ENCODE assay signal across 10 cellular contexts in genomic region chr4:139184129-139184528, GRCh38. TPM values are rescaled to one million over a fixed set of nuclear protein-coding genes. Genes with fewer than 3 reads are reported as not detected.
A peak's percentile ranks its signal among the peaks of the same experiment; 100 is the strongest.
DNase-seq lines count a peak whose midpoint lies in the region; ATAC-seq and TF ChIP-seq lines count a peak whose summit lies in the region.
"Had no signal": no experiment of that assay in that cellular context is flagged by ENCODE, and none has a peak within 500 bp of the region (broad histone marks: within the 10 kb centered on the region; RNA-seq: fewer than 3 reads in every experiment).

No MANE protein-coding gene starts in this region.

- no peak overlapping the region for H3K4me3 ChIP-seq in LNCaP clone FGC (ENCODE audit: low read depth, low read length)
- H3K4me3 ChIP-seq in cardiac fibroblast (replicated peaks in 1 of 2; ENCODE audit: low read depth in 2 of 2, low read length in 2 of 2) = no peak overlapping the region
- no peak overlapping the region for H3K4me3 ChIP-seq in retinal pigment epithelial cell (ENCODE audit: low read length)

- H3K9me3 Mint-ChIP-seq in activated naive CD8-positive, alpha-beta T cell treated with anti-CD3 and anti-CD28 coated beads, Interleukin-2, amount 10 ng/mL, durations not matched to agents 7 days and 5 days = no peaks in the 10 kb centered on the region
- H3K9me3 Mint-ChIP-seq in activated naive CD8-positive, alpha-beta T cell treated with anti-CD3 and anti-CD28 coated beads, Interleukin-2, amount 50 U/mL, for 24 hours = no peaks in the 10 kb centered on the region
- H3K9me3 Mint-ChIP-seq: H9 had no signal

- H3K27me3 Mint-ChIP-seq in activated naive CD8-positive, alpha-beta T cell treated with anti-CD3 and anti-CD28 coated beads, Interleukin-2, amount 10 ng/mL, durations not matched to agents 7 days and 5 days = peaks cover 14% of the 10 kb centered on the region
- H3K27me3 Mint-ChIP-seq in activated naive CD8-positive, alpha-beta T cell treated with anti-CD3 and anti-CD28 coated beads, Interleukin-2, amount 50 U/mL, for 24 hours = peaks cover 14% of the 10 kb centered on the region

- peak; percentile 52 for ATAC-seq in activated naive CD8-positive, alpha-beta T cell treated with anti-CD3 and anti-CD28 coated beads, Interleukin-2, amount 10 ng/mL, durations not matched to agents 7 days and 5 days (ENCODE audit: low read depth)
- no peak for ATAC-seq in activated naive CD8-positive, alpha-beta T cell treated with anti-CD3 and anti-CD28 coated beads, Interleukin-2, amount 50 U/mL, for 24 hours
- ATAC-seq in HG02588 (IDR thresholded peaks at IDR 0.05; ENCODE audit: unreplicated experiment) = no peak

- no peak overlapping the region for H3K27ac Mint-ChIP-seq in activated naive CD8-positive, alpha-beta T cell treated with anti-CD3 and anti-CD28 coated beads, Interleukin-2, amount 10 ng/mL, durations not matched to agents 7 days and 5 days
- H3K27ac Mint-ChIP-seq in activated naive CD8-positive, alpha-beta T cell treated with anti-CD3 and anti-CD28 coated beads, Interleukin-2, amount 50 U/mL, for 24 hours = no peak overlapping the region

- H3K4me3 Mint-ChIP-seq in activated naive CD8-positive, alpha-beta T cell treated with anti-CD3 and anti-CD28 coated beads, Interleukin-2, amount 10 ng/mL, durations not matched to agents 7 days and 5 days = no peak overlapping the region
- no peak overlapping the region for H3K4me3 Mint-ChIP-seq in activated naive CD8-positive, alpha-beta T cell treated with anti-CD3 and anti-CD28 coated beads, Interleukin-2, amount 50 U/mL, for 24 hours
- H3K4me3 Mint-ChIP-seq: H9 had no signal

- POLR2A ChIA-PET in activated naive CD8-positive, alpha-beta T cell treated with anti-CD3 and anti-CD28 coated beads, Interleukin-2, amount 10 ng/mL, durations not matched to agents 7 days and 5 days (lab: Charles Lee) = no interaction called here

- DNase-seq in activated naive CD8-positive, alpha-beta T cell treated with anti-CD3 and anti-CD28 coated beads, Interleukin-2, amount 10 ng/mL, durations not matched to agents 7 days and 5 days = no peak
- DNase-seq in activated naive CD8-positive, alpha-beta T cell treated with anti-CD3 and anti-CD28 coated beads, Interleukin-2, amount 50 U/mL, for 24 hours = no peak
- DNase-seq in LNCaP clone FGC (ENCODE audit: low read depth) = no peak
- peak; percentile 71 to 73 for DNase-seq in cardiac fibroblast (ENCODE audit: low read depth in 2 of 2)
- DNase-seq in retinal pigment epithelial cell (ENCODE audit: low read depth) = no peak
- no peak for DNase-seq in activated CD4-positive, CD25-positive, alpha-beta regulatory T cell (lab: John Stamatoyannopoulos, UW)
- no peak for DNase-seq in anterior cingulate cortex (lab: John Stamatoyannopoulos, UW)
- DNase-seq: H9; stimulated activated CD4-positive, alpha-beta T cell treated with anti-CD3 and anti-CD28 coated beads, Interleukin-12 subunit alpha, Interleukin-12 subunit beta, amount 100 ng/mL, for 4 hours had no signal

- no peaks in the 10 kb centered on the region for H3K36me3 Mint-ChIP-seq in activated naive CD8-positive, alpha-beta T cell treated with anti-CD3 and anti-CD28 coated beads, Interleukin-2, amount 10 ng/mL, durations not matched to agents 7 days and 5 days
- H3K36me3 Mint-ChIP-seq in activated naive CD8-positive, alpha-beta T cell treated with anti-CD3 and anti-CD28 coated beads, Interleukin-2, amount 50 U/mL, for 24 hours (ENCODE audit: low read depth) = no peaks in the 10 kb centered on the region

- TF ChIP-seq CTCF in LNCaP clone FGC (IDR thresholded peaks at IDR 0.05; ENCODE audit: control insufficient read depth, extremely low read depth, insufficient read depth) (peak; percentile 39), cardiac fibroblast (IDR thresholded peaks at IDR 0.05; ENCODE audit: low read depth, low read length) (peak; percentile 3), retinal pigment epithelial cell (conservative IDR thresholded peaks at IDR 0.05; ENCODE audit: low read depth, low read length) (peak; percentile 19)

- peaks cover 4% of the 10 kb centered on the region for H3K4me1 Mint-ChIP-seq in activated naive CD8-positive, alpha-beta T cell treated with anti-CD3 and anti-CD28 coated beads, Interleukin-2, amount 10 ng/mL, durations not matched to agents 7 days and 5 days
- H3K4me1 Mint-ChIP-seq in activated naive CD8-positive, alpha-beta T cell treated with anti-CD3 and anti-CD28 coated beads, Interleukin-2, amount 50 U/mL, for 24 hours = no peaks in the 10 kb centered on the region

RNA-seq across cellular contexts. Expression of gene ELF2, which starts 7.1 kb away (rescaled TPM):
- total RNA-seq in activated naive CD8-positive, alpha-beta T cell treated with anti-CD3 and anti-CD28 coated beads, Interleukin-2, amount 10 ng/mL, durations not matched to agents 7 days and 5 days = 10 to 100 TPM; 43.9 to 48.2 TPM

Comparison
In these comparisons a context has a peak if more than half of its experiments do, and no peak if none do; other contexts are left out.
1. DNase-seq: peak in cardiac fibroblast (2 of 2); none in activated naive CD8-positive, alpha-beta T cell treated with anti-CD3 and anti-CD28 coated beads, Interleukin-2, amount 10 ng/mL, durations not matched to agents 7 days and 5 days (single experiment), activated naive CD8-positive, alpha-beta T cell treated with anti-CD3 and anti-CD28 coated beads, Interleukin-2, amount 50 U/mL, for 24 hours (single experiment), LNCaP clone FGC (single experiment), retinal pigment epithelial cell (single experiment), activated CD4-positive, CD25-positive, alpha-beta regulatory T cell (0 of 4) and anterior cingulate cortex (0 of 58).
2. Peak in every context shown above with its lines, with median percentiles within 50 percentile points of each other: CTCF ChIP-seq.